In the genomic region with DNA sequence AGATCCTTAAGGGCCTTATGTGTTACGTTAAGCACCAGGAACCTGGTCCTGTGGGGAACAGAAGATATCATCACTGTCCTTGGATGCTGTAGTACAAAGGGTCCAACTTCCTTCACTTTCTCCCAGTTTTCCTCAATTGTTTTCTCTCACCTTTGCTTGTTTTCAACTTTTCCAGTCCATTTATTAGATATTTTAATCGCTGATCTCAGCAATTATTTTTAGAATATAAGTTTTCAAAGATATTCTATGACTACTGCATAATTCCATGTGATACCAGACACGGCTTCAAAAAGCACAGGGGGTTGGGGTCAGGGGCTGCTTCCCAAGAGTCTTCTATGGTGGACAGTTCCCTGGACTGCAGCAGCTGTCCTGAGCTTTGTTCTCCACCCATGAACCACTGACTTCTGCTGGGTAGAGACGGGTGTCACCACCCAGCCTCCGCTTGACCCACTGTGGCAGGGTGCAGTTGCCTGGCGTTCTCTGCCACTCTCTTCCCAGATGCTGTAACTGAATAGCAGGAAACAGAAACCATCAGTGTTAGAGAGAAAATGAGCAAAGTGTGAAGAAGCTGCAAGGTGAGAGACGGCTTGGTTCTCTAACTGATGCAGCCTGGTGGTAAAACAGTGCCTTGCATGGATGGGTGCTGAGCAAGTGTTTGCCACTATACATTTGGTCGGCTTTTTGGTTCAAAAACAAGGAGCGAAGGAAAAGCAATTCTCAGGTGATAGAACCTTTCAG, we compare ENCODE assay signal across 13 cellular contexts.
"Had no signal": no experiment of that assay in that cellular context is flagged by ENCODE, and none has a peak within 500 bp of the region (broad histone marks: within the 10 kb centered on the region; RNA-seq: fewer than 3 reads in every experiment).

No MANE protein-coding gene starts in this region.

- DNase-seq: activated CD4-positive, alpha-beta memory T cell treated with anti-CD3 and anti-CD28 coated beads for 36 hours; activated CD4-positive, CD25-positive, alpha-beta regulatory T cell treated with anti-CD3 and anti-CD28 coated beads, Interleukin-2, amount 50 U/mL, for 72 hours; activated naive CD4-positive, alpha-beta T cell treated with Interleukin-2 at 50 U/mL for 16 hours; left colon; naive thymus-derived CD8-positive, alpha-beta T cell; stimulated activated CD4-positive, alpha-beta T cell treated with anti-CD3 and anti-CD28 coated beads, Interleukin-4, amount 100 ng/mL, for 1 hour; SW 1271 had no signal

- H3K4me1 ChIP-seq: esophagus muscularis mucosa had no signal

- H3K27me3 ChIP-seq: esophagus muscularis mucosa had no signal

- H3K27ac ChIP-seq: esophagus muscularis mucosa had no signal

- H3K9me3 ChIP-seq: esophagus muscularis mucosa had no signal

- H3K36me3 Mint-ChIP-seq: activated CD4-positive, alpha-beta memory T cell treated with anti-CD3 and anti-CD28 coated beads for 36 hours; naive thymus-derived CD8-positive, alpha-beta T cell had no signal

- H3K9me3 Mint-ChIP-seq: activated CD4-positive, alpha-beta memory T cell treated with anti-CD3 and anti-CD28 coated beads for 36 hours; activated T-helper 1 cell treated with anti-CD3 and anti-CD28 coated beads, Interleukin-12 subunit alpha, Interleukin-12 subunit beta, Interleukin-2, Interleukin-4 antibody, amounts not matched to agents 30 ng/mL and 10 ng/mL and 1 ng/mL, durations not matched to agents 14 hours and 24 hours and 36 hours; dendritic cell treated with granulocyte-macrophage colony-stimulating factor and Interleukin-4, amounts not matched to agents 40 ng/mL and 50 ng/mL, for 4 days; naive thymus-derived CD8-positive, alpha-beta T cell; T-helper 2 cell treated with Interferon-gamma antibody and Interleukin-4, amounts not matched to agents 5 μg/mL and 100 μg/mL, for 36 hours had no signal

- H3K4me3 ChIP-seq: esophagus muscularis mucosa, lung had no signal

- H3K36me3 ChIP-seq: esophagus muscularis mucosa had no signal

- H3K27me3 Mint-ChIP-seq: activated CD4-positive, alpha-beta memory T cell treated with anti-CD3 and anti-CD28 coated beads for 36 hours; dendritic cell treated with granulocyte-macrophage colony-stimulating factor and Interleukin-4, amounts not matched to agents 40 ng/mL and 50 ng/mL, for 4 days had no signal

- H3K4me3 Mint-ChIP-seq: activated CD4-positive, alpha-beta memory T cell treated with anti-CD3 and anti-CD28 coated beads for 36 hours; activated T-helper 1 cell treated with anti-CD3 and anti-CD28 coated beads, Interleukin-12 subunit alpha, Interleukin-12 subunit beta, Interleukin-2, Interleukin-4 antibody, amounts not matched to agents 30 ng/mL and 10 ng/mL and 1 ng/mL, durations not matched to agents 14 hours and 24 hours and 36 hours; dendritic cell treated with granulocyte-macrophage colony-stimulating factor and Interleukin-4, amounts not matched to agents 40 ng/mL and 50 ng/mL, for 4 days; naive thymus-derived CD8-positive, alpha-beta T cell; T-helper 2 cell treated with Interferon-gamma antibody and Interleukin-4, amounts not matched to agents 5 μg/mL and 100 μg/mL, for 36 hours had no signal

- FAIRE-seq: urothelium cell line had no signal

- ATAC-seq: left colon; naive thymus-derived CD8-positive, alpha-beta T cell had no signal

- H3K27ac Mint-ChIP-seq: activated CD4-positive, alpha-beta memory T cell treated with anti-CD3 and anti-CD28 coated beads for 36 hours; activated T-helper 1 cell treated with anti-CD3 and anti-CD28 coated beads, Interleukin-12 subunit alpha, Interleukin-12 subunit beta, Interleukin-2, Interleukin-4 antibody, amounts not matched to agents 30 ng/mL and 10 ng/mL and 1 ng/mL, durations not matched to agents 14 hours and 24 hours and 36 hours; dendritic cell treated with granulocyte-macrophage colony-stimulating factor and Interleukin-4, amounts not matched to agents 40 ng/mL and 50 ng/mL, for 4 days; naive thymus-derived CD8-positive, alpha-beta T cell; T-helper 2 cell treated with Interferon-gamma antibody and Interleukin-4, amounts not matched to agents 5 μg/mL and 100 μg/mL, for 36 hours had no signal
